ENCODE assay signal across 20 cellular contexts in genomic region chr1:174244017-174244416, GRCh38.
"Had no signal": no experiment of that assay in that cellular context is flagged by ENCODE, and none has a peak within 500 bp of the region (broad histone marks: within the 10 kb centered on the region; RNA-seq: fewer than 3 reads in every experiment).

No MANE protein-coding gene starts in this region.

- H3K27ac ChIP-seq: SJCRH30 had no signal

- DNase-seq: Karpas-422, KG1, MM.1S, NCI-H1092 treated with DMSO at 0.1 percent for 48 hours, NCI-H1436, NCI-H187, NCI-H2029, NCI-H2081 treated with DMSO at 0.1 percent for 48 hours, NCI-H2171, NCI-H226, NCI-H446, NCI-H510A, NCI-H524 treated with DMSO at 0.1 percent for 48 hours, NCI-H69, NCI-H774, RPMI8226, SHP77 treated with DMSO at 0.1 percent for 48 hours had no signal

- ATAC-seq: HepG2, SK-N-SH treated with all-trans-retinoic acid at 6 μM for 48 hours had no signal

- H3K9me3 ChIP-seq: SJCRH30 had no signal

- H3K4me1 ChIP-seq: SJCRH30 had no signal

- H3K27me3 ChIP-seq: SJCRH30 had no signal

- H3K4me3 ChIP-seq: SJCRH30 had no signal
